In genomic region chr3:186361612-186362408, GRCh38 we compare ENCODE assay signal across 8 cellular contexts. TPM values are rescaled to one million over a fixed set of nuclear protein-coding genes. Genes with fewer than 3 reads are reported as not detected.
DNase-seq lines count a peak whose midpoint lies in the region; ATAC-seq and TF ChIP-seq lines count a peak whose summit lies in the region.

Gene DGKG, minus strand, starts transcription at chr3:186362234. Its CDS starts 41,775 bp downstream, at chr3:186320459.

- H3K27ac ChIP-seq in right lobe of liver: no peak within 1 kb of the TSS

- no peaks in the 10 kb centered on the region for H3K36me3 ChIP-seq in right lobe of liver

- H3K4me1 ChIP-seq in right lobe of liver: peaks cover 0 to 15% (median 0%) of the 10 kb centered on the region in 4 donors

- ATAC-seq in GM18909 (IDR thresholded peaks at IDR 0.05; ENCODE audit: poor library complexity, unreplicated experiment) (peak; percentile 72), HG03196 (IDR thresholded peaks at IDR 0.05; ENCODE audit: unreplicated experiment) (peak; percentile 42), right lobe of liver (peak; percentile 82 to 85 (median 84))

- peak in 13 of 14 donors; percentile 7 to 83 (median 42) for DNase-seq in C1 segment of cervical spinal cord (lab: John Stamatoyannopoulos, UW)
- DNase-seq in RPMI8226: peak; percentile 79
- DNase-seq in cerebellum (ENCODE audit: low spot score): peak; percentile 91
- DNase-seq in right lobe of liver: peak; percentile 61 to 75 (median 65)
- peak in 2 of 3 donors; percentile 11 to 24 for DNase-seq in stimulated activated CD4-positive, alpha-beta T cell treated with anti-CD3 and anti-CD28 coated beads, TNF-alpha, amount 100 ng/mL, for 48 hours (ENCODE audit: low read depth in 3 of 3)
- DNase-seq in foreskin melanocyte: no peak

- no peaks in the 10 kb centered on the region for H3K9me3 ChIP-seq in right lobe of liver

- peak; percentile 49 for TF ChIP-seq POLR2A in right lobe of liver (IDR thresholded peaks at IDR 0.05)

- H3K27me3 ChIP-seq in right lobe of liver: peaks cover 0 to 7% of the 10 kb centered on the region in 2 donors

- peak within 1 kb of the TSS; percentile 22 to 50 (median 29) for H3K4me3 ChIP-seq in right lobe of liver

- intact Hi-C loops in right lobe of liver (cut with DNase I): no loop called here

- TF ChIP-seq CTCF in right lobe of liver (IDR thresholded peaks at IDR 0.05): no peak

- WGBS in right lobe of liver (ENCODE audit: insufficient coverage, low coverage, low lambda C conversion rate, missing lambda C conversion rate): 2% methylated on average over 26 of the region's 63 CpGs

RNA-seq across cellular contexts. Expression of gene DGKG, which starts in this region (rescaled TPM):
- 14.9 TPM for total RNA-seq in cerebellum
- total RNA-seq in right lobe of liver: 1 to 10 TPM; 1.5 to 3.6 (median 2.0) TPM
